In the genomic region with DNA sequence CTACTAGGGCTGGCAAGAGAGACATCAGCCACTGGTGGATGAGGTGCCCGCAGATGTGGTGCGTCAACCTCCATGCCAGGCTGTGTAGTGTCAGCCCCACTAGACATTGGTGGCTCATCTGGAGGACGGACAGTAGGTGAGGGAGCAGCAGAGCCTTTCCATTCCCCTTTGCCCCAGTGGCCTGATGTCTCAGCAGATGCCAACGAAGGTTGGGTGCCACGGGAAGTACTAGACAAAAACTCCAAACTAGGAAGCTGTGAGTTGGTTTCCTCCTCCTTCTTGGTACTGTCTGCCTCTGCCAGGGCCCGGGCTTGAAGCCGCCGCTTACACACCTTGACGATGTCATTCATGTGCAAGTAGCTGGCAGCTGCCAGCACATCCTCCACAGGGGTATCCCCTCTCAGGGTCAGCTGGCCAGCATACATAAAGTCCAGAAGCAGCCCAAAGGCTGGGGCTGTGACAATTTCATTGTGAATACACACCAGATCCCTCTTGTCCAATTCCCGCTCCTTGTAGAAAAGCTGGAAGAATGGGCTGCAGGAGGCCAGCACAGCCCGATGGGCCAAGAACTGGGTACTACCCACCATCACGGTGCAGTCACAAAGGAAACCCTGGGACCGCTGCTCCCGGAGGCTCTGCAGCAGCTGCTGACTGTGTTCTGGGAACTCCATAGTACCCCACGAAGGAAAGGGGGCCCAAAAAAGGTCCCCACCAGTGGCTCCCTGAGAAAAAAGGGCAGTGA, we compare ENCODE assay signal across 8 cellular contexts. TPM values are rescaled to one million over a fixed set of nuclear protein-coding genes. Genes with fewer than 3 reads are reported as not detected.
A peak's percentile ranks its signal among the peaks of the same experiment; 100 is the strongest.
DNase-seq lines count a peak whose midpoint lies in the region; ATAC-seq and TF ChIP-seq lines count a peak whose summit lies in the region.

No MANE protein-coding gene starts in this region.

- H3K27ac Mint-ChIP-seq in IgD-negative memory B cell (peak overlapping the region; percentile 82 to 99 (median 98)), natural killer cell (peak overlapping the region; percentile 91 to 96)

- intact Hi-C loops in natural killer cell (cut with micrococcal nuclease) = loop anchor here (1.0 kb wide), 3 partner anchors 8 to 44 kb away; a partner anchor contains a TSS

- no peak for ATAC-seq in natural killer cell

- H3K9me3 Mint-ChIP-seq in IgD-negative memory B cell (no peaks in the 10 kb centered on the region), natural killer cell (no peaks in the 10 kb centered on the region)

- peak overlapping the region; percentile 84 to 100 (median 100) for H3K4me3 Mint-ChIP-seq in IgD-negative memory B cell
- peak overlapping the region; percentile 96 for H3K4me3 Mint-ChIP-seq in natural killer cell

- TF ChIP-seq CTCF in C4-2B (conservative IDR thresholded peaks at IDR 0.05) (no peak), natural killer cell (IDR thresholded peaks at IDR 0.05) (no peak)

- H3K27me3 Mint-ChIP-seq in IgD-negative memory B cell = no peaks in the 10 kb centered on the region
- H3K27me3 Mint-ChIP-seq in natural killer cell (ENCODE audit: low read depth in 2 of 2) = no peaks in the 10 kb centered on the region

- H3K27ac ChIP-seq in C4-2B (peak overlapping the region; percentile 86), cingulate gyrus (ENCODE audit: low read depth, low read length) (peak overlapping the region; percentile 98)

- peaks cover 5 to 23% (median 12%) of the 10 kb centered on the region in 3 donors for H3K4me1 Mint-ChIP-seq in IgD-negative memory B cell
- peaks cover 9 to 13% of the 10 kb centered on the region in 2 donors for H3K4me1 Mint-ChIP-seq in natural killer cell

- H3K36me3 Mint-ChIP-seq in IgD-negative memory B cell (no peaks in the 10 kb centered on the region), natural killer cell (no peaks in the 10 kb centered on the region)

- DNase-seq in natural killer cell (no peak), NCI-H2081 treated with DMSO at 0.1 percent for 48 hours (lab: John Stamatoyannopoulos, UW) (no peak), retina (no peak), NCI-H146 treated with DMSO at 0.1 percent for 48 hours (lab: John Stamatoyannopoulos, UW; ENCODE audit: unreplicated experiment) (no peak)
- no peak for DNase-seq in stimulated activated CD4-positive, alpha-beta T cell treated with anti-CD3 and anti-CD28 coated beads, Interleukin-4, amount 100 ng/mL, for 4 hours

RNA-seq across cellular contexts. Expression of a gene that starts 0.8 kb away (rescaled TPM):
- 5.0 TPM for polyA plus RNA-seq in IgD-negative memory B cell
- total RNA-seq in natural killer cell = 1 to 10 TPM; 5.4 to 9.6 (median 8.8) TPM

RNA-seq across cellular contexts. Expression of a gene that starts 8.2 kb away (rescaled TPM):
- polyA plus RNA-seq in IgD-negative memory B cell = 202 TPM
- 100 to 1,000 TPM; 110 to 120 (median 119) TPM for total RNA-seq in natural killer cell

RNA-seq across cellular contexts. Expression of a gene that starts 18.0 kb away (rescaled TPM):
- 12.2 TPM for polyA plus RNA-seq in IgD-negative memory B cell
- total RNA-seq in natural killer cell = 10 to 100 TPM; 18.4 to 20.3 (median 18.8) TPM

RNA-seq across cellular contexts. Expression of a gene that starts 24.9 kb away (rescaled TPM):
- polyA plus RNA-seq in IgD-negative memory B cell = 35.0 TPM
- total RNA-seq in natural killer cell = 10 to 100 TPM; 18.3 to 27.2 (median 23.2) TPM

RNA-seq across cellular contexts. Expression of a gene that starts 25.9 kb away (rescaled TPM):
- polyA plus RNA-seq in IgD-negative memory B cell = 2.8 TPM
- total RNA-seq in natural killer cell = 10 to 100 TPM; 58.0 to 73.1 (median 69.3) TPM
